8 cellular contexts compared by ENCODE assay signal in genomic region chr1:26225033-26225831, GRCh38. TPM values are rescaled to one million over a fixed set of nuclear protein-coding genes. Genes with fewer than 3 reads are reported as not detected.
DNase-seq lines count a peak whose midpoint lies in the region; ATAC-seq and TF ChIP-seq lines count a peak whose summit lies in the region.

No MANE protein-coding gene starts in this region.

- H3K36me3 ChIP-seq in breast epithelium: no peaks in the 10 kb centered on the region
- H3K36me3 ChIP-seq in heart left ventricle: no peaks in the 10 kb centered on the region

- no peak overlapping the region for H3K27ac Mint-ChIP-seq in MCF 10A (ENCODE audit: low read depth, unreplicated experiment)
- no peak overlapping the region for H3K27ac Mint-ChIP-seq in activated naive CD8-positive, alpha-beta T cell

- H3K36me3 Mint-ChIP-seq in MCF 10A (ENCODE audit: insufficient read depth, unreplicated experiment): no peaks in the 10 kb centered on the region
- H3K36me3 Mint-ChIP-seq in activated naive CD8-positive, alpha-beta T cell: peaks cover 2% of the 10 kb centered on the region

- CTCF ChIA-PET in MCF 10A (lab: Yijun Ruan, JAX): interaction anchor here (0.6 kb wide), 1 partner anchor 191 kb away, joined by 3 read pairs; no protein-coding TSS in a partner anchor

- intact Hi-C loops in breast epithelium (cut with DNase I; ENCODE audit: low total_unique reads): no loop called here
- intact Hi-C loops in MCF 10A (cut with micrococcal nuclease): no loop called here
- intact Hi-C loops in heart left ventricle (cut with DNase I): loop anchor here in 3 of 10 donors (5.0 kb wide), 2 partner anchors 53 to 58 kb away; partner anchors contain the start of genes ZNF593OS (in 2 of the 3), C1orf232 (in 1 of the 3) and ZNF593 (in 1 of the 3)

- ATAC-seq in heart left ventricle (peak; percentile 72 to 94 (median 92)), GM19023 (IDR thresholded peaks at IDR 0.05; ENCODE audit: unreplicated experiment) (no peak)

- no peaks in the 10 kb centered on the region for H3K9me3 Mint-ChIP-seq in MCF 10A (ENCODE audit: unreplicated experiment)
- no peaks in the 10 kb centered on the region for H3K9me3 Mint-ChIP-seq in activated naive CD8-positive, alpha-beta T cell (ENCODE audit: low read depth)

- no peak overlapping the region for H3K27ac ChIP-seq in breast epithelium
- peak overlapping the region in 9 of 12 donors; percentile 22 to 69 (median 54) for H3K27ac ChIP-seq in heart left ventricle

- H3K27me3 ChIP-seq in breast epithelium (no peaks in the 10 kb centered on the region), heart left ventricle (peaks cover 0 to 17% (median 0%) of the 10 kb centered on the region in 9 donors)

- TF ChIP-seq POLR2A in breast epithelium (IDR thresholded peaks at IDR 0.05): no peak
- no peak for TF ChIP-seq POLR2A in heart left ventricle (IDR thresholded peaks at IDR 0.05)

- peaks cover 11% of the 10 kb centered on the region for H3K27me3 Mint-ChIP-seq in MCF 10A (ENCODE audit: insufficient read depth, unreplicated experiment)
- H3K27me3 Mint-ChIP-seq in activated naive CD8-positive, alpha-beta T cell: peaks cover 9% of the 10 kb centered on the region

- DNase-seq in breast epithelium (ENCODE audit: low spot score in 2 of 2): peak; percentile 32 to 59
- DNase-seq in MCF 10A (ENCODE audit: unreplicated experiment): no peak
- peak; percentile 66 to 85 (median 82) for DNase-seq in heart left ventricle
- peak in 44 of 56 donors; percentile 4 to 63 (median 28) for DNase-seq in nucleus accumbens (lab: John Stamatoyannopoulos, UW)
- peak; percentile 69 for DNase-seq in ureter (ENCODE audit: low spot score)
- DNase-seq in HK-2 (ENCODE audit: unreplicated experiment): no peak

- TF ChIP-seq CTCF in breast epithelium (IDR thresholded peaks at IDR 0.05): no peak
- no peak for TF ChIP-seq CTCF in MCF 10A (IDR thresholded peaks at IDR 0.05; ENCODE audit: unreplicated experiment)
- no peak for TF ChIP-seq CTCF in heart left ventricle (IDR thresholded peaks at IDR 0.05)

- H3K4me3 ChIP-seq in breast epithelium (peak overlapping the region; percentile 19 to 59 (median 48)), heart left ventricle (peak overlapping the region; percentile 10 to 72 (median 55))

- H3K4me1 ChIP-seq in breast epithelium: no peaks in the 10 kb centered on the region
- H3K4me1 ChIP-seq in heart left ventricle: peaks cover 0 to 15% (median 5%) of the 10 kb centered on the region in 12 donors

- no peaks in the 10 kb centered on the region for H3K4me1 Mint-ChIP-seq in MCF 10A (ENCODE audit: insufficient read depth, unreplicated experiment)
- peaks cover 10% of the 10 kb centered on the region for H3K4me1 Mint-ChIP-seq in activated naive CD8-positive, alpha-beta T cell (ENCODE audit: low read depth)

- BruUV-seq in MCF 10A (replicated peaks; lab: Mats Ljungman, UMichigan): no TSS peak

- H3K9me3 ChIP-seq in breast epithelium (no peaks in the 10 kb centered on the region), heart left ventricle (no peaks in the 10 kb centered on the region)

- H3K4me3 Mint-ChIP-seq in MCF 10A (ENCODE audit: unreplicated experiment): no peak overlapping the region
- H3K4me3 Mint-ChIP-seq in activated naive CD8-positive, alpha-beta T cell: peak overlapping the region; percentile 73

- 2 to 8% (median 6%) methylated on average over 26 to 50 of the region's 50 CpGs for whole genome bisulfite sequencing in heart left ventricle, 4 donors

- POLR2A ChIA-PET in MCF 10A (lab: Yijun Ruan, JAX): no interaction called here

RNA-seq across cellular contexts. Expression of gene CEP85, which starts 8.8 kb away (rescaled TPM):
- total RNA-seq in breast epithelium: 10 to 100 TPM in 1 of 3 donors, 1 to 10 TPM in 2; 4.8 to 11.7 (median 7.5) TPM
- 11.1 and 12.2 TPM in 2 replicates for total RNA-seq in MCF 10A (2022)
- 100 to 1,000 TPM in 2 of 9 donors, 10 to 100 TPM in 7; 28.6 to 180 (median 48.7) TPM for total RNA-seq in heart left ventricle
- 10 to 100 TPM; 13.4 to 22.7 TPM for polyA plus RNA-seq in heart left ventricle
- total RNA-seq in ureter: 13.1 TPM

RNA-seq across cellular contexts. Expression of gene CATSPER4, which starts 34.8 kb away (rescaled TPM):
- not detected for total RNA-seq in breast epithelium
- not detected in 2 replicates for total RNA-seq in MCF 10A (2022)
- total RNA-seq in heart left ventricle: not detected
- not detected for polyA plus RNA-seq in heart left ventricle
- total RNA-seq in ureter: not detected

RNA-seq across cellular contexts. Expression of gene CNKSR1, which starts 47.9 kb away (rescaled TPM):
- total RNA-seq in breast epithelium (10 to 100 TPM in 2 of 3 donors, 1 to 10 TPM in 1; 2.2 to 28.2 (median 22.3) TPM), MCF 10A (2022) (31.0 and 35.5 TPM in 2 replicates), heart left ventricle (1 to 10 TPM in 7 of 9 donors, under 1 TPM in 1, not detected in 1; 0.60 to 3.4 (median 1.4) TPM), ureter (40.6 TPM)
- 1 to 10 TPM in 1 of 2 donors, under 1 TPM in 1; 0.80 to 1.6 TPM for polyA plus RNA-seq in heart left ventricle

RNA-seq across cellular contexts. Expression of gene ZNF593OS, which starts 53.6 kb away (rescaled TPM):
- total RNA-seq in breast epithelium (not detected), MCF 10A (2022) (not detected in 2 replicates), heart left ventricle (not detected), ureter (not detected)
- not detected for polyA plus RNA-seq in heart left ventricle

RNA-seq across cellular contexts. Expression of gene SH3BGRL3, which starts 54.7 kb away (rescaled TPM):
- total RNA-seq in breast epithelium (10 to 100 TPM; 27.5 to 55.7 (median 50.1) TPM), MCF 10A (2022) (133 and 170 TPM in 2 replicates), heart left ventricle (100 to 1,000 TPM in 1 of 9 donors, 10 to 100 TPM in 8; 22.4 to 234 (median 40.0) TPM), ureter (145 TPM)
- 100 to 1,000 TPM in 1 of 2 donors, 10 to 100 TPM in 1; 43.8 to 119 TPM for polyA plus RNA-seq in heart left ventricle

Comparison
In these comparisons a context has a peak if more than half of its experiments do, and no peak if none do; other contexts are left out.
1. DNase-seq: peak in breast epithelium (2 of 2), heart left ventricle (5 of 5), nucleus accumbens (44 of 56) and ureter (single experiment); none in MCF 10A (single experiment) and HK-2 (single experiment).
2. H3K27ac ChIP-seq: peak in heart left ventricle (9 of 12); none in breast epithelium (0 of 2).